ENCODE assay signal across 9 cellular contexts in the genomic region with DNA sequence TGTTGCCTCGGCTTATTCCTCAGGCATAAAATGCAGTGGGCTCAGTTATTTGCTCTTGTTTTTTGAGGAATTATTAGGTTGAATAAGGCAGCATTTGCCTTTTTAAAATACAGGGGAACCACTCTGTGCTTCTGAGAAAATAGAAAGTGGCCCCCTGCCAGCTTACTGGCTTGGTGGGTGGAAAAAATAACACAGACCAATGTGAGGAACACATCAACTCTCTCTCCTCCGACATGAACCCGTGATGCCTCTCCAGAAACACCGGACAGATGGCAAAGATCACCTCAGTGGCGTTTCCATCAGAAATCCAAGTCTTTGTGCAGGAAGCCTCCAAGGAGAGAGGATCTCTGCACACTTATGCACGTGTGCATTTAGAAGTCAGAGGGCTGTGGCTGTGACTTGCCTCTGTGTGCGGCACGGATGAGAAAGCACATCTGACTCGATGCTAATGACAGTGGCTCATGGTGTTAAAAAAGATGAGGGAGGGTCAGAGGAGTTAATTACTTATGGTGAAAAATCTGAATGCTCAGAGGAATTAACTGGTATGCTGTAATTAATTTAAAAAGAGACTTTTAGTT.
DNase-seq lines count a peak whose midpoint lies in the region; ATAC-seq, FAIRE-seq and TF ChIP-seq lines count a peak whose summit lies in the region.
"Had no signal": no experiment of that assay in that cellular context is flagged by ENCODE, and none has a peak within 500 bp of the region (broad histone marks: within the 10 kb centered on the region; RNA-seq: fewer than 3 reads in every experiment).

No MANE protein-coding gene starts in this region.

- H3K27ac Mint-ChIP-seq in activated naive CD8-positive, alpha-beta T cell treated with anti-CD3 and anti-CD28 coated beads for 36 hours = peak overlapping the region; percentile 85

- H4K20me1 ChIP-seq in HepG2 (ENCODE audit: insufficient read depth, low read length) = no peaks in the 10 kb centered on the region

- H3K4me1 ChIP-seq in right cardiac atrium (ENCODE audit: control insufficient read depth, insufficient read depth, low read length) (no peaks in the 10 kb centered on the region), HepG2 (ENCODE audit: insufficient read depth, low read length) (no peaks in the 10 kb centered on the region)

- H3K9me3 ChIP-seq in right cardiac atrium (ENCODE audit: control insufficient read depth, low read length) (no peaks in the 10 kb centered on the region), HepG2 (ENCODE audit: low read length) (no peaks in the 10 kb centered on the region)

- intact Hi-C loops in right cardiac atrium (cut with DNase I) = no loop called here
- intact Hi-C loops in HepG2 (cut with micrococcal nuclease; ENCODE audit: unreplicated experiment) = no loop called here

- TF ChIP-seq CTCF in HepG2 (CRISPR knock-in tag; IDR thresholded peaks at IDR 0.05) = no peak

- no peaks in the 10 kb centered on the region for H3K27me3 Mint-ChIP-seq in activated naive CD8-positive, alpha-beta T cell treated with anti-CD3 and anti-CD28 coated beads for 36 hours

- peaks cover 87% of the 10 kb centered on the region for H3K4me1 Mint-ChIP-seq in activated naive CD8-positive, alpha-beta T cell treated with anti-CD3 and anti-CD28 coated beads for 36 hours

- FAIRE-seq in HepG2 (lab: Jason Lieb, UNC) = no peak
- FAIRE-seq: K562 had no signal

- no peak overlapping the region for H3K9ac ChIP-seq in HepG2 (ENCODE audit: insufficient read depth, low read depth, low read length)

- no peaks in the 10 kb centered on the region for H3K79me2 ChIP-seq in HepG2 (ENCODE audit: insufficient read depth, low read length)

- H2AFZ ChIP-seq in HepG2 (ENCODE audit: low read length) = no peak overlapping the region

- H3K4me3 Mint-ChIP-seq in activated naive CD8-positive, alpha-beta T cell treated with anti-CD3 and anti-CD28 coated beads for 36 hours = peak overlapping the region; percentile 81

- H3K9me3 Mint-ChIP-seq in activated naive CD8-positive, alpha-beta T cell treated with anti-CD3 and anti-CD28 coated beads for 36 hours = peaks cover 22% of the 10 kb centered on the region

- no peaks in the 10 kb centered on the region for H3K27me3 ChIP-seq in right cardiac atrium (ENCODE audit: control insufficient read depth, insufficient read depth)
- H3K27me3 ChIP-seq in HepG2 (ENCODE audit: control insufficient read depth in 1 of 2, insufficient read depth in 2 of 2, low read length in 2 of 2) = peaks cover 0 to 1% of the 10 kb centered on the region in 2 experiments; a peak in 1 of 5 replicates

- CTCF ChIA-PET in HepG2 (lab: Yijun Ruan, JAX; ENCODE audit: low intra/inter-chr PET ratio, low total read pairs) = no interaction called here

- H3K4me2 ChIP-seq in HepG2 (ENCODE audit: low read depth, low read length) = no peak overlapping the region

- BruUV-seq in HepG2 (replicated peaks; lab: Mats Ljungman, UMichigan) = no TSS peak

- no peak for TF ChIP-seq POLR2A in HepG2 (IDR thresholded peaks at IDR 0.05; ENCODE audit: insufficient read depth in 1 of 2, low read depth in 2 of 2, low read length in 2 of 2)

- ATAC-seq in right cardiac atrium (peak; percentile 61 to 76), HepG2 (no peak), GM21526 (IDR thresholded peaks at IDR 0.05; ENCODE audit: low FRiP score, unreplicated experiment) (no peak)
- ATAC-seq: K562 had no signal

- in situ Hi-C loops in HepG2 (cut with HindIII; ENCODE audit: extremely low pct_ligation_motif_present, low pct_unique_long_range_greater_than_20kb) = no loop called here

- peaks cover 26% of the 10 kb centered on the region for H3K36me3 Mint-ChIP-seq in activated naive CD8-positive, alpha-beta T cell treated with anti-CD3 and anti-CD28 coated beads for 36 hours

- H3K36me3 ChIP-seq in HepG2 (replicated peaks in 1 of 2; ENCODE audit: control insufficient read depth in 1 of 2, insufficient read depth in 2 of 2, low read length in 2 of 2) = no peaks in the 10 kb centered on the region

- 35% methylated on average over 9 of the region's 9 CpGs for WGBS in right cardiac atrium
- 40% methylated on average over 8 of the region's 9 CpGs for WGBS in HepG2 (ENCODE audit: low lambda C conversion rate)

- H3K4me3 ChIP-seq in right cardiac atrium (ENCODE audit: low read length) = peak overlapping the region; percentile 12
- no peak overlapping the region for H3K4me3 ChIP-seq in HepG2 (replicated peaks in 1 of 3; ENCODE audit: insufficient read depth in 1 of 3, low read depth in 2 of 3, low read length in 3 of 3)
- H3K4me3 ChIP-seq: K562 had no signal

- POLR2A ChIA-PET in HepG2 (lab: Yijun Ruan, JAX) = no interaction called here

- DNase-seq in RPMI7951 (ENCODE audit: low read depth) = peak; percentile 38
- DNase-seq in activated naive CD8-positive, alpha-beta T cell treated with anti-CD3 and anti-CD28 coated beads for 36 hours = peak; percentile 45
- peak in 1 of 3 donors; percentile 18 for DNase-seq in right cardiac atrium
- DNase-seq in stimulated activated CD8-positive, alpha-beta memory T cell treated with anti-CD3 and anti-CD28 coated beads, Interleukin-2, amount 100 ng/mL, for 1 hour (ENCODE audit: low read depth in 2 of 2) = peak; percentile 14 to 28
- no peak for DNase-seq in activated gamma-delta T cell (lab: John Stamatoyannopoulos, UW)
- DNase-seq in HepG2 (ENCODE audit: low spot score) = no peak
- DNase-seq: NCI-H510A had no signal

- TF ChIP-seq RAD21 in HepG2 (CRISPR knock-in tag; IDR thresholded peaks at IDR 0.05) = no peak

- H3K27ac ChIP-seq in right cardiac atrium (ENCODE audit: low read length) = no peak overlapping the region
- H3K27ac ChIP-seq in HepG2 (ENCODE audit: extremely low read length, insufficient read depth, low read length) = no peak overlapping the region

- TF ChIP-seq EP300 in HepG2 (IDR thresholded peaks at IDR 0.05; ENCODE audit: low read depth in 2 of 2, low read length in 2 of 2) = no peak
- no peak for TF ChIP-seq EP300 in HepG2 (CRISPR knock-in tag; IDR thresholded peaks at IDR 0.05; ENCODE audit: borderline replicate concordance)

TF ChIP-seq in HepG2, 621 proteins besides CTCF, POLR2A, EP300 and RAD21:
- TF ChIP-seq ZNF441 (CRISPR knock-in tag; IDR thresholded peaks at IDR 0.05; ENCODE audit: borderline replicate concordance) (no peak), MIER2 (CRISPR knock-in tag; IDR thresholded peaks at IDR 0.05) (no peak), ZNF569 (CRISPR knock-in tag; IDR thresholded peaks at IDR 0.05; ENCODE audit: borderline replicate concordance) (no peak), ZNF17 (CRISPR knock-in tag; IDR thresholded peaks at IDR 0.05) (no peak), ZNF138 (CRISPR knock-in tag; IDR thresholded peaks at IDR 0.05; ENCODE audit: low read depth) (no peak), NBN (conservative IDR thresholded peaks at IDR 0.05) (no peak), ONECUT2 (CRISPR knock-in tag; IDR thresholded peaks at IDR 0.05) (no peak), GABPA (IDR thresholded peaks at IDR 0.05; ENCODE audit: low read depth, low read length) (no peak), GABPA (CRISPR knock-in tag; IDR thresholded peaks at IDR 0.05; ENCODE audit: low read depth) (no peak), ZNF317 (CRISPR knock-in tag; IDR thresholded peaks at IDR 0.05) (no peak), ZNF644 (CRISPR knock-in tag; IDR thresholded peaks at IDR 0.05; ENCODE audit: low read depth) (no peak), ZSCAN29 (CRISPR knock-in tag; conservative IDR thresholded peaks at IDR 0.05) (no peak), MIXL1 (CRISPR knock-in tag; IDR thresholded peaks at IDR 0.05) (no peak), NR2F6 (IDR thresholded peaks at IDR 0.05) (no peak), NR2F6 (CRISPR knock-in tag; IDR thresholded peaks at IDR 0.05) (no peak), SSRP1 (CRISPR knock-in tag; IDR thresholded peaks at IDR 0.05) (no peak)
- TF ChIP-seq, protein P1, sequence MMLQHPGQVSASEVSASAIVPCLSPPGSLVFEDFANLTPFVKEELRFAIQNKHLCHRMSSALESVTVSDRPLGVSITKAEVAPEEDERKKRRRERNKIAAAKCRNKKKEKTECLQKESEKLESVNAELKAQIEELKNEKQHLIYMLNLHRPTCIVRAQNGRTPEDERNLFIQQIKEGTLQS (CRISPR knock-in tag; IDR thresholded peaks at IDR 0.05) = no peak
- TF ChIP-seq, protein P2, sequence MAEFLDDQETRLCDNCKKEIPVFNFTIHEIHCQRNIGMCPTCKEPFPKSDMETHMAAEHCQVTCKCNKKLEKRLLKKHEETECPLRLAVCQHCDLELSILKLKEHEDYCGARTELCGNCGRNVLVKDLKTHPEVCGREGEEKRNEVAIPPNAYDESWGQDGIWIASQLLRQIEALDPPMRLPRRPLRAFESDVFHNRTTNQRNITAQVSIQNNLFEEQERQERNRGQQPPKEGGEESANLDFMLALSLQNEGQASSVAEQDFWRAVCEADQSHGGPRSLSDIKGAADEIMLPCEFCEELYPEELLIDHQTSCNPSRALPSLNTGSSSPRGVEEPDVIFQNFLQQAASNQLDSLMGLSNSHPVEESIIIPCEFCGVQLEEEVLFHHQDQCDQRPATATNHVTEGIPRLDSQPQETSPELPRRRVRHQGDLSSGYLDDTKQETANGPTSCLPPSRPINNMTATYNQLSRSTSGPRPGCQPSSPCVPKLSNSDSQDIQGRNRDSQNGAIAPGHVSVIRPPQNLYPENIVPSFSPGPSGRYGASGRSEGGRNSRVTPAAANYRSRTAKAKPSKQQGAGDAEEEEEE (CRISPR knock-in tag; IDR thresholded peaks at IDR 0.05; ENCODE audit: borderline replicate concordance) = no peak
- TF ChIP-seq, protein P3, sequence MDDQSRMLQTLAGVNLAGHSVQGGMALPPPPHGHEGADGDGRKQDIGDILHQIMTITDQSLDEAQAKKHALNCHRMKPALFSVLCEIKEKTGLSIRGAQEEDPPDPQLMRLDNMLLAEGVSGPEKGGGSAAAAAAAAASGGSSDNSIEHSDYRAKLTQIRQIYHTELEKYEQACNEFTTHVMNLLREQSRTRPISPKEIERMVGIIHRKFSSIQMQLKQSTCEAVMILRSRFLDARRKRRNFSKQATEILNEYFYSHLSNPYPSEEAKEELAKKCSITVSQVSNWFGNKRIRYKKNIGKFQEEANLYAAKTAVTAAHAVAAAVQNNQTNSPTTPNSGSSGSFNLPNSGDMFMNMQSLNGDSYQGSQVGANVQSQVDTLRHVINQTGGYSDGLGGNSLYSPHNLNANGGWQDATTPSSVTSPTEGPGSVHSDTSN (CRISPR knock-in tag; IDR thresholded peaks at IDR 0.05; ENCODE audit: borderline replicate concordance) = no peak

Comparison
In these comparisons a context has a peak if more than half of its experiments do, and no peak if none do; other contexts are left out.
1. DNase-seq: peak in RPMI7951 (single experiment), activated naive CD8-positive, alpha-beta T cell treated with anti-CD3 and anti-CD28 coated beads for 36 hours (single experiment) and stimulated activated CD8-positive, alpha-beta memory T cell treated with anti-CD3 and anti-CD28 coated beads, Interleukin-2, amount 100 ng/mL, for 1 hour (2 of 2); none in activated gamma-delta T cell (single experiment) and HepG2 (single experiment).
2. ATAC-seq: peak in right cardiac atrium (2 of 2); none in HepG2 (single experiment) and GM21526 (single experiment).